In genomic region chr10:70737977-70738376, GRCh38 we compare ENCODE assay signal across 9 cellular contexts. TPM values are rescaled to one million over a fixed set of nuclear protein-coding genes. Genes with fewer than 3 reads are reported as not detected.
"Had no signal": no experiment of that assay in that cellular context is flagged by ENCODE, and none has a peak within 500 bp of the region (broad histone marks: within the 10 kb centered on the region; RNA-seq: fewer than 3 reads in every experiment).

No MANE protein-coding gene starts in this region.

- FAIRE-seq: G401.6, GM12878, GM12891, GM12892, GM18507, GM19239 had no signal

- DNase-seq: GDM1, GF-D8 had no signal

- H3K4me3 ChIP-seq: GM12878 had no signal

RNA-seq across cellular contexts. Expression of gene TBATA, which starts 47.2 kb away (rescaled TPM):
- total RNA-seq: G401, GM12878 had no signal
- polyA plus RNA-seq: GM12878 had no signal
